In the genomic region with DNA sequence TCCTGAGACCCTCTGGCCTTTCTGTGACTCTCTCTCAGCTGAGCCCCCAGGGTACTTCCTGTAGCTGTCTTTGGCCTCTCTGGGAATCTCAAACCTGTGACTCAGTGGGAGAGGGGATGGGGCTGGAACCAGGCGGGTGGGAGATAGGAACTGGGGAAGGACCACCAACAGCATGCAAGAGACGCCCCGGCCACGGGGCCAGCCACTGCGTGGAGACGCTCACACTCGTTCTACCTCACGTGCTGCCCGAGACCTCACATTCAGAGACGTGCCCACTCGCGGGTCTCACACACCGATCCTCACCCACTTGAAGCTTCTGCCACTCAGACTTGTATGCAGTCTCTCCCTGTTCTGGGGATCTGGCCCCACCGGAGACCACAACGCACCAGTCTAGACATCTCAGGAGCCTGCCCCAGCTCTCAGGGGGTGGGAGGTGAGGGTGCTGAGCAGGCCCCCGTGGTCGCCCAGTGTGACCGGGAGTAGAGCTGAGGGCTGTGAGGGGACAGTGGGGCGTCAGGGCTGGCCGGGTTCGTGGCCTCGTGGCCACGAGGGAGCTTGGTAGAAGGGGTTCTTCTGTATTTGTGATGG, we compare ENCODE assay signal across 2 cellular contexts.
TF ChIP-seq lines count a peak whose summit lies in the region.

No MANE protein-coding gene starts in this region.

TF ChIP-seq in WTC11, 78 proteins besides CTCF, POLR2A, EP300 and RAD21 (continues in another document):
- TF ChIP-seq JAZF1 (CRISPR knock-in tag; IDR thresholded peaks at IDR 0.05) = no peak
- no peak for TF ChIP-seq GABPB1 (CRISPR knock-in tag; IDR thresholded peaks at IDR 0.05)
- TF ChIP-seq, protein P1, sequence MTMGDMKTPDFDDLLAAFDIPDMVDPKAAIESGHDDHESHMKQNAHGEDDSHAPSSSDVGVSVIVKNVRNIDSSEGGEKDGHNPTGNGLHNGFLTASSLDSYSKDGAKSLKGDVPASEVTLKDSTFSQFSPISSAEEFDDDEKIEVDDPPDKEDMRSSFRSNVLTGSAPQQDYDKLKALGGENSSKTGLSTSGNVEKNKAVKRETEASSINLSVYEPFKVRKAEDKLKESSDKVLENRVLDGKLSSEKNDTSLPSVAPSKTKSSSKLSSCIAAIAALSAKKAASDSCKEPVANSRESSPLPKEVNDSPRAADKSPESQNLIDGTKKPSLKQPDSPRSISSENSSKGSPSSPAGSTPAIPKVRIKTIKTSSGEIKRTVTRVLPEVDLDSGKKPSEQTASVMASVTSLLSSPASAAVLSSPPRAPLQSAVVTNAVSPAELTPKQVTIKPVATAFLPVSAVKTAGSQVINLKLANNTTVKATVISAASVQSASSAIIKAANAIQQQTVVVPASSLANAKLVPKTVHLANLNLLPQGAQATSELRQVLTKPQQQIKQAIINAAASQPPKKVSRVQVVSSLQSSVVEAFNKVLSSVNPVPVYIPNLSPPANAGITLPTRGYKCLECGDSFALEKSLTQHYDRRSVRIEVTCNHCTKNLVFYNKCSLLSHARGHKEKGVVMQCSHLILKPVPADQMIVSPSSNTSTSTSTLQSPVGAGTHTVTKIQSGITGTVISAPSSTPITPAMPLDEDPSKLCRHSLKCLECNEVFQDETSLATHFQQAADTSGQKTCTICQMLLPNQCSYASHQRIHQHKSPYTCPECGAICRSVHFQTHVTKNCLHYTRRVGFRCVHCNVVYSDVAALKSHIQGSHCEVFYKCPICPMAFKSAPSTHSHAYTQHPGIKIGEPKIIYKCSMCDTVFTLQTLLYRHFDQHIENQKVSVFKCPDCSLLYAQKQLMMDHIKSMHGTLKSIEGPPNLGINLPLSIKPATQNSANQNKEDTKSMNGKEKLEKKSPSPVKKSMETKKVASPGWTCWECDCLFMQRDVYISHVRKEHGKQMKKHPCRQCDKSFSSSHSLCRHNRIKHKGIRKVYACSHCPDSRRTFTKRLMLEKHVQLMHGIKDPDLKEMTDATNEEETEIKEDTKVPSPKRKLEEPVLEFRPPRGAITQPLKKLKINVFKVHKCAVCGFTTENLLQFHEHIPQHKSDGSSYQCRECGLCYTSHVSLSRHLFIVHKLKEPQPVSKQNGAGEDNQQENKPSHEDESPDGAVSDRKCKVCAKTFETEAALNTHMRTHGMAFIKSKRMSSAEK (CRISPR knock-in tag; IDR thresholded peaks at IDR 0.05; ENCODE audit: borderline replicate concordance) = no peak
- no peak for TF ChIP-seq CBFB (CRISPR knock-in tag; IDR thresholded peaks at IDR 0.05; ENCODE audit: low read depth)
- no peak for TF ChIP-seq RORB (CRISPR knock-in tag; IDR thresholded peaks at IDR 0.05)
- no peak for TF ChIP-seq SP1 (CRISPR knock-in tag; conservative IDR thresholded peaks at IDR 0.05)
- no peak for TF ChIP-seq ATF2 (CRISPR knock-in tag; IDR thresholded peaks at IDR 0.05; ENCODE audit: borderline replicate concordance, low read depth)
- no peak for TF ChIP-seq ZNF281 (CRISPR knock-in tag; IDR thresholded peaks at IDR 0.05)
- TF ChIP-seq FOXJ3 (CRISPR knock-in tag; IDR thresholded peaks at IDR 0.05; ENCODE audit: borderline replicate concordance) = no peak
- TF ChIP-seq, protein P2, sequence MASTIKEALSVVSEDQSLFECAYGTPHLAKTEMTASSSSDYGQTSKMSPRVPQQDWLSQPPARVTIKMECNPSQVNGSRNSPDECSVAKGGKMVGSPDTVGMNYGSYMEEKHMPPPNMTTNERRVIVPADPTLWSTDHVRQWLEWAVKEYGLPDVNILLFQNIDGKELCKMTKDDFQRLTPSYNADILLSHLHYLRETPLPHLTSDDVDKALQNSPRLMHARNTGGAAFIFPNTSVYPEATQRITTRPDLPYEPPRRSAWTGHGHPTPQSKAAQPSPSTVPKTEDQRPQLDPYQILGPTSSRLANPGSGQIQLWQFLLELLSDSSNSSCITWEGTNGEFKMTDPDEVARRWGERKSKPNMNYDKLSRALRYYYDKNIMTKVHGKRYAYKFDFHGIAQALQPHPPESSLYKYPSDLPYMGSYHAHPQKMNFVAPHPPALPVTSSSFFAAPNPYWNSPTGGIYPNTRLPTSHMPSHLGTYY (CRISPR knock-in tag; IDR thresholded peaks at IDR 0.05) = no peak

TF ChIP-seq in endothelial cell of umbilical vein, 7 proteins besides CTCF, POLR2A, EP300 and RAD21:
- TF ChIP-seq FOS (IDR thresholded peaks at IDR 0.05; ENCODE audit: borderline replicate concordance, insufficient read depth, low read length) (no peak), GATA2 (IDR thresholded peaks at IDR 0.05; ENCODE audit: insufficient read depth, insufficient read length, low read depth, low read length) (no peak), MAX (IDR thresholded peaks at IDR 0.05; ENCODE audit: insufficient read depth, insufficient read length) (no peak), JUN (IDR thresholded peaks at IDR 0.05; ENCODE audit: borderline replicate concordance, insufficient read depth, insufficient read length, low read depth) (no peak), POLR2AphosphoS5 (IDR thresholded peaks at IDR 0.05; ENCODE audit: insufficient read depth, low read depth, low read length) (no peak), EZH2 (IDR thresholded peaks at IDR 0.05; ENCODE audit: borderline replicate concordance, low read depth, low read length, severe bottlenecking) (no peak), MYC (IDR thresholded peaks at IDR 0.05; ENCODE audit: low read depth, low read length) (no peak)
